Comparison of ENCODE assay signal across 8 cellular contexts in genomic region chr14:95535226-95536021, GRCh38. TPM values are rescaled to one million over a fixed set of nuclear protein-coding genes. Genes with fewer than 3 reads are reported as not detected.
DNase-seq lines count a peak whose midpoint lies in the region; ATAC-seq and TF ChIP-seq lines count a peak whose summit lies in the region.

No MANE protein-coding gene starts in this region.

- H3K27me3 Mint-ChIP-seq in dendritic cell treated with granulocyte-macrophage colony-stimulating factor and Interleukin-4, amounts not matched to agents 40 ng/mL and 50 ng/mL, for 4 days = no peaks in the 10 kb centered on the region
- H3K27me3 Mint-ChIP-seq in naive B cell = no peaks in the 10 kb centered on the region

- H3K27me3 ChIP-seq in BLaER1 (no peaks in the 10 kb centered on the region), MM.1S (replicated peaks; ENCODE audit: insufficient read depth, low read length) (no peaks in the 10 kb centered on the region)

- intact Hi-C loops in dendritic cell treated with granulocyte-macrophage colony-stimulating factor and Interleukin-4, amounts not matched to agents 40 ng/mL and 50 ng/mL, for 4 days (cut with micrococcal nuclease) = loop anchor here (2.0 to 10.0 kb wide), 2 partner anchors 93 to 969 kb away; partner anchors contain the start of gene PAPOLA

- no peak for TF ChIP-seq CTCF in MM.1S (IDR thresholded peaks at IDR 0.05; ENCODE audit: low read length)

- H3K27ac ChIP-seq in BLaER1 (peak overlapping the region; percentile 93), MM.1S (ENCODE audit: low read length) (peak overlapping the region; percentile 6; the same call in 1 of the 2 replicates)

- H3K4me1 ChIP-seq in BLaER1 (peaks cover 53% of the 10 kb centered on the region), MM.1S (ENCODE audit: low read length) (0 out of 2 replicates have a peak, but pooled peaks cover 3% of the 10 kb centered on the region)

- peaks cover 27% of the 10 kb centered on the region; the same call in 1 of the 2 replicates for H3K36me3 ChIP-seq in BLaER1
- no peaks in the 10 kb centered on the region for H3K36me3 ChIP-seq in MM.1S (replicated peaks; ENCODE audit: insufficient read depth, low read length)

- H3K4me2 ChIP-seq in BLaER1 = peak overlapping the region; percentile 97
- peak overlapping the region; percentile 76 for H3K4me2 ChIP-seq in MM.1S (ENCODE audit: low read depth, low read length)

- H3K36me3 Mint-ChIP-seq in dendritic cell treated with granulocyte-macrophage colony-stimulating factor and Interleukin-4, amounts not matched to agents 40 ng/mL and 50 ng/mL, for 4 days (ENCODE audit: low read depth) = peaks cover 27% of the 10 kb centered on the region
- H3K36me3 Mint-ChIP-seq in naive B cell = no peaks in the 10 kb centered on the region

- H3K4me3 ChIP-seq in BLaER1 (peak overlapping the region; percentile 99), MM.1S (ENCODE audit: low read length) (peak overlapping the region; percentile 78)

- H3K4me3 Mint-ChIP-seq in dendritic cell treated with granulocyte-macrophage colony-stimulating factor and Interleukin-4, amounts not matched to agents 40 ng/mL and 50 ng/mL, for 4 days = peak overlapping the region; percentile 91
- H3K4me3 Mint-ChIP-seq in naive B cell = peak overlapping the region; percentile 82 to 95 (median 94)

- peak; percentile 1 for ATAC-seq in GM19351 (IDR thresholded peaks at IDR 0.05; ENCODE audit: unreplicated experiment)
- no peak for ATAC-seq in naive B cell (ENCODE audit: low read depth in 2 of 2)
- no peak for ATAC-seq in HG03025 (IDR thresholded peaks at IDR 0.05; ENCODE audit: low FRiP score, unreplicated experiment)
- ATAC-seq in HG02610 (IDR thresholded peaks at IDR 0.05; ENCODE audit: unreplicated experiment) = no peak

- H4K20me1 ChIP-seq in BLaER1 (peaks cover 56% of the 10 kb centered on the region), MM.1S (ENCODE audit: insufficient read depth, low read length) (no peaks in the 10 kb centered on the region)

- H3F3A ChIP-seq in MM.1S (ENCODE audit: insufficient read depth, low read length) = no peaks in the 10 kb centered on the region

- H2AFZ ChIP-seq in MM.1S (ENCODE audit: low read length) = 0 out of 2 replicates have a peak overlapping the region, but pooled peaks have one; percentile 23

- H3K4me1 Mint-ChIP-seq in dendritic cell treated with granulocyte-macrophage colony-stimulating factor and Interleukin-4, amounts not matched to agents 40 ng/mL and 50 ng/mL, for 4 days (ENCODE audit: low read depth) = peaks cover 51% of the 10 kb centered on the region
- H3K4me1 Mint-ChIP-seq in naive B cell = peaks cover 41 to 62% (median 55%) of the 10 kb centered on the region in 3 donors

- no peaks in the 10 kb centered on the region for H3K9me3 ChIP-seq in BLaER1
- no peaks in the 10 kb centered on the region for H3K9me3 ChIP-seq in MM.1S (replicated peaks; ENCODE audit: insufficient read depth, low read length)

- DNase-seq in MM.1S = no peak
- DNase-seq in naive B cell = no peak
- no peak for DNase-seq in NCI-H510A treated with DMSO at 0.1 percent for 48 hours (lab: John Stamatoyannopoulos, UW)

- H3K9ac ChIP-seq in BLaER1 = peak overlapping the region; percentile 98
- H3K9ac ChIP-seq in MM.1S (ENCODE audit: low read length) = peak overlapping the region; percentile 73

- H3K9me3 Mint-ChIP-seq in dendritic cell treated with granulocyte-macrophage colony-stimulating factor and Interleukin-4, amounts not matched to agents 40 ng/mL and 50 ng/mL, for 4 days = no peaks in the 10 kb centered on the region
- H3K9me3 Mint-ChIP-seq in naive B cell = no peaks in the 10 kb centered on the region

- H3K79me2 ChIP-seq in MM.1S (ENCODE audit: low read length) = peaks cover 88% of the 10 kb centered on the region

- H3K27ac Mint-ChIP-seq in dendritic cell treated with granulocyte-macrophage colony-stimulating factor and Interleukin-4, amounts not matched to agents 40 ng/mL and 50 ng/mL, for 4 days = peak overlapping the region; percentile 91
- H3K27ac Mint-ChIP-seq in naive B cell = peak overlapping the region; percentile 6 to 93 (median 78)

- H3K9me2 ChIP-seq in MM.1S (replicated peaks; ENCODE audit: insufficient read depth, low read length) = no peaks in the 10 kb centered on the region

RNA-seq across cellular contexts. Expression of gene GLRX5, which starts 0.6 kb away (rescaled TPM):
- polyA plus RNA-seq in naive B cell (ENCODE audit: low read depth in 6 of 6) = 10 to 100 TPM; 51.3 to 98.1 (median 62.4) TPM

RNA-seq across cellular contexts. Expression of gene SYNE3, which starts 19.0 kb away (rescaled TPM):
- polyA plus RNA-seq in naive B cell (ENCODE audit: low read depth in 6 of 6) = 1 to 10 TPM in 5 of 6 donors, under 1 TPM in 1; 0.71 to 9.4 (median 5.3) TPM
